In genomic region chr14:77299776-77300175, GRCh38 we compare ENCODE assay signal across 27 cellular contexts. TPM values are rescaled to one million over a fixed set of nuclear protein-coding genes. Genes with fewer than 3 reads are reported as not detected.
DNase-seq lines count a peak whose midpoint lies in the region; ATAC-seq, FAIRE-seq and TF ChIP-seq lines count a peak whose summit lies in the region.
"Had no signal": no experiment of that assay in that cellular context is flagged by ENCODE, and none has a peak within 500 bp of the region (broad histone marks: within the 10 kb centered on the region; RNA-seq: fewer than 3 reads in every experiment).

No MANE protein-coding gene starts in this region.

- intact Hi-C loops in right cardiac atrium (cut with DNase I) (loop anchor here in 1 of 4 donors (5.0 kb wide), 1 partner anchor 253 kb away; no protein-coding TSS in a partner anchor), cardiac septum (cut with DNase I) (loop anchor here (10.0 kb wide), 1 partner anchor 245 kb away; no protein-coding TSS in a partner anchor), endothelial cell of umbilical vein (cut with micrococcal nuclease) (loop anchor here (2.0 kb wide), 1 partner anchor 251 kb away; no protein-coding TSS in a partner anchor), ovary (cut with DNase I) (loop anchor here in 1 of 4 donors (10.0 kb wide), 1 partner anchor 255 kb away; no protein-coding TSS in a partner anchor)

- dilution Hi-C loops in endothelial cell of umbilical vein (cut with MboI; ENCODE audit: extremely low pct_ligation_motif_present, low sequenced_read_pairs) = no loop called here

- H3K27ac ChIP-seq in right cardiac atrium (ENCODE audit: low read length) = no peak overlapping the region
- H3K27ac ChIP-seq in endothelial cell of umbilical vein (ENCODE audit: insufficient read depth, low read depth, low read length) = no peak overlapping the region
- peak overlapping the region; percentile 74 to 84 for H3K27ac ChIP-seq in mucosa of rectum (ENCODE audit: low read depth in 2 of 2, low read length in 2 of 2)
- H3K27ac ChIP-seq in ovary = no peak overlapping the region
- H3K27ac ChIP-seq: GM23248, RWPE1, SK-N-MC had no signal

- WGBS in right cardiac atrium = 65% methylated on average over 4 of the region's 4 CpGs
- WGBS in ovary, 3 donors = 86 to 88% (median 88%) methylated on average over 4 of the region's 4 CpGs

- no peak overlapping the region for H2AFZ ChIP-seq in endothelial cell of umbilical vein (ENCODE audit: low read depth, low read length)
- H2AFZ ChIP-seq: GM23248 had no signal

- no peak for TF ChIP-seq EP300 in ovary (IDR thresholded peaks at IDR 0.05)

- no peak overlapping the region for H3K9ac ChIP-seq in endothelial cell of umbilical vein (replicated peaks; ENCODE audit: extremely low read depth, insufficient read depth, low read length)
- H3K9ac ChIP-seq in mucosa of rectum (ENCODE audit: low read depth in 1 of 2, low read length in 2 of 2) = no peak overlapping the region
- H3K9ac ChIP-seq: GM23248 had no signal

- TF ChIP-seq CTCF in endothelial cell of umbilical vein (IDR thresholded peaks at IDR 0.05; ENCODE audit: extremely low read depth in 1 of 2, insufficient read depth in 1 of 2, low read depth in 1 of 2, low read length in 2 of 2) (no peak), ovary (IDR thresholded peaks at IDR 0.05) (no peak)

- CTCF ChIA-PET in endothelial cell of umbilical vein (lab: Charles Lee) = interaction anchor here (2.2 to 12.7 kb wide), 2 partner anchors 15 to 148 kb away, joined by 10 to 515 read pairs; no protein-coding TSS in a partner anchor

- H3K36me3 ChIP-seq in endothelial cell of umbilical vein (ENCODE audit: control insufficient read depth in 2 of 2, extremely low read depth in 1 of 2, insufficient read depth in 2 of 2, low read length in 2 of 2) (no peaks in the 10 kb centered on the region), mucosa of rectum (ENCODE audit: control insufficient read depth in 2 of 2, insufficient read depth in 2 of 2, low read length in 2 of 2) (peaks cover 9 to 16% of the 10 kb centered on the region in 2 donors), ovary (no peaks in the 10 kb centered on the region)

- peak; percentile 63 to 80 for ATAC-seq in right cardiac atrium
- ATAC-seq: HepG2 had no signal

- no peak for TF ChIP-seq POLR2A in endothelial cell of umbilical vein (IDR thresholded peaks at IDR 0.05; ENCODE audit: low read depth, low read length)
- TF ChIP-seq POLR2A in ovary (IDR thresholded peaks at IDR 0.05) = no peak

- H3K4me1 ChIP-seq in right cardiac atrium (ENCODE audit: control insufficient read depth, insufficient read depth, low read length) (no peaks in the 10 kb centered on the region), endothelial cell of umbilical vein (ENCODE audit: control insufficient read depth, extremely low read depth, insufficient read depth, low read length) (peaks cover 29% of the 10 kb centered on the region), mucosa of rectum (ENCODE audit: control insufficient read depth in 2 of 2, insufficient read depth in 2 of 2, low read length in 2 of 2) (peaks cover 10 to 27% of the 10 kb centered on the region in 2 donors), ovary (ENCODE audit: insufficient read depth) (peaks cover 7% of the 10 kb centered on the region)

- POLR2A ChIA-PET in endothelial cell of umbilical vein (lab: Charles Lee) = no interaction called here

- H4K20me1 ChIP-seq in endothelial cell of umbilical vein (replicated peaks; ENCODE audit: control insufficient read depth, extremely low read depth, insufficient read depth, low read length) = no peaks in the 10 kb centered on the region

- BruUV-seq in endothelial cell of umbilical vein (replicated peaks; lab: Mats Ljungman, UMichigan) = no TSS peak

- H3K4me3 ChIP-seq in right cardiac atrium (ENCODE audit: low read length) = no peak overlapping the region
- no peak overlapping the region for H3K4me3 ChIP-seq in endothelial cell of umbilical vein (replicated peaks in 1 of 3; ENCODE audit: insufficient read depth in 1 of 3, low read depth in 1 of 3, low read length in 3 of 3)
- no peak overlapping the region for H3K4me3 ChIP-seq in mucosa of rectum (ENCODE audit: low read length in 2 of 2)
- H3K4me3 ChIP-seq in ovary = no peak overlapping the region
- H3K4me3 ChIP-seq: GM23248, SK-N-MC had no signal

- H3K27me3 ChIP-seq in right cardiac atrium (ENCODE audit: control insufficient read depth, insufficient read depth) = no peaks in the 10 kb centered on the region
- no peaks in the 10 kb centered on the region for H3K27me3 ChIP-seq in endothelial cell of umbilical vein (ENCODE audit: control insufficient read depth in 2 of 2, insufficient read depth in 2 of 2, low read length in 2 of 2)
- H3K27me3 ChIP-seq in mucosa of rectum (ENCODE audit: control insufficient read depth in 2 of 2, insufficient read depth in 2 of 2, low read length in 2 of 2) = no peaks in the 10 kb centered on the region
- no peaks in the 10 kb centered on the region for H3K27me3 ChIP-seq in ovary

- DNase-seq in right cardiac atrium (no peak), cardiac septum (ENCODE audit: low spot score) (no peak), endothelial cell of umbilical vein (ENCODE audit: low read depth, low spot score) (peak; percentile 60), ovary (no peak), hypothalamus (lab: John Stamatoyannopoulos, UW) (no peak), NCI-H1930 (lab: John Stamatoyannopoulos, UW) (no peak), T-helper 9 cell (no peak)
- DNase-seq: 8988T; CD4-positive, CD25-positive, alpha-beta regulatory T cell; GM23248; H7; Kasumi-1; NCI-H1092 treated with DMSO at 0.1 percent for 48 hours; NCI-H1436; NCI-H187 treated with DMSO at 0.1 percent for 48 hours; NCI-H2107; NCI-H524 treated with DMSO at 0.1 percent for 48 hours; SHP77 treated with DMSO at 0.1 percent for 48 hours had no signal

- FAIRE-seq in endothelial cell of umbilical vein (lab: Jason Lieb, UNC) = no peak
- FAIRE-seq: D721Med, HepG2 had no signal

- H3K9me3 ChIP-seq in right cardiac atrium (ENCODE audit: control insufficient read depth, low read length) (no peaks in the 10 kb centered on the region), endothelial cell of umbilical vein (replicated peaks; ENCODE audit: control insufficient read depth, insufficient read depth, low read length) (no peaks in the 10 kb centered on the region), mucosa of rectum (ENCODE audit: control insufficient read depth in 2 of 2, low read length in 2 of 2) (no peaks in the 10 kb centered on the region), ovary (no peaks in the 10 kb centered on the region)

- no peaks in the 10 kb centered on the region for H3K79me2 ChIP-seq in endothelial cell of umbilical vein (ENCODE audit: control insufficient read depth, insufficient read depth, low read length)

- no peak overlapping the region for H3K4me2 ChIP-seq in endothelial cell of umbilical vein (ENCODE audit: insufficient read depth, low read length)

- no peaks in the 10 kb centered on the region for H3K9me1 ChIP-seq in endothelial cell of umbilical vein (replicated peaks; ENCODE audit: control insufficient read depth, extremely low read depth, insufficient read depth, low read length)

TF ChIP-seq in endothelial cell of umbilical vein, 7 proteins besides CTCF, POLR2A, EP300 and RAD21:
- no peak for TF ChIP-seq FOS (IDR thresholded peaks at IDR 0.05; ENCODE audit: borderline replicate concordance, insufficient read depth, low read length)
- TF ChIP-seq, protein P1, sequence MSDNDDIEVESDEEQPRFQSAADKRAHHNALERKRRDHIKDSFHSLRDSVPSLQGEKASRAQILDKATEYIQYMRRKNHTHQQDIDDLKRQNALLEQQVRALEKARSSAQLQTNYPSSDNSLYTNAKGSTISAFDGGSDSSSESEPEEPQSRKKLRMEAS (IDR thresholded peaks at IDR 0.05; ENCODE audit: insufficient read depth, insufficient read length) = no peak

RNA-seq across cellular contexts. Expression of gene POMT2, which starts 20.9 kb away (rescaled TPM):
- total RNA-seq in right cardiac atrium (10 to 100 TPM; 15.2 to 21.9 (median 17.9) TPM), cardiac septum (19.9 TPM), endothelial cell of umbilical vein (43.2 and 48.2 TPM in 2 replicates), ovary (10 to 100 TPM; 10.8 to 31.7 (median 16.1) TPM)
- polyA plus RNA-seq in right cardiac atrium (8.3 TPM), endothelial cell of umbilical vein (19.5 and 22.4 TPM in 2 replicates), ovary (10 to 100 TPM in 1 of 2 donors, 1 to 10 TPM in 1; 6.7 to 35.3 TPM)
- 12.8 and 12.9 TPM in 2 replicates for polyA plus RNA-seq in endothelial cell of umbilical vein (2011; cell fraction: cytosol; rRNA removed)
- 78.2 and 83.4 TPM in 2 replicates for polyA plus RNA-seq in endothelial cell of umbilical vein (2011; cell fraction: nucleus; rRNA removed)
- polyA plus RNA-seq in endothelial cell of umbilical vein (2012) = 21.6 and 24.5 TPM in 2 replicates
- 31.2 and 52.8 TPM in 2 replicates for polyA minus RNA-seq in endothelial cell of umbilical vein
- polyA minus RNA-seq in endothelial cell of umbilical vein (2011; cell fraction: cytosol; rRNA and poly(A)+ RNA removed) = 10.1 TPM
- polyA minus RNA-seq in endothelial cell of umbilical vein (2011; cell fraction: nucleus; rRNA and poly(A)+ RNA removed) = 32.2 and 55.2 TPM in 2 replicates

RNA-seq across cellular contexts. Expression of gene GSTZ1, which starts 21.1 kb away (rescaled TPM):
- total RNA-seq in right cardiac atrium (1 to 10 TPM; 4.5 to 8.3 (median 5.8) TPM), cardiac septum (10.9 TPM), endothelial cell of umbilical vein (16.7 and 20.4 TPM in 2 replicates), ovary (10 to 100 TPM in 4 of 7 donors, 1 to 10 TPM in 3; 4.7 to 13.0 (median 10.5) TPM)
- polyA plus RNA-seq in right cardiac atrium (8.5 TPM), endothelial cell of umbilical vein (19.2 and 20.5 TPM in 2 replicates), ovary (10 to 100 TPM; 13.2 to 13.4 TPM)
- 23.3 and 24.5 TPM in 2 replicates for polyA plus RNA-seq in endothelial cell of umbilical vein (2011; cell fraction: cytosol; rRNA removed)
- 18.1 and 23.9 TPM in 2 replicates for polyA plus RNA-seq in endothelial cell of umbilical vein (2011; cell fraction: nucleus; rRNA removed)
- 13.9 and 15.7 TPM in 2 replicates for polyA plus RNA-seq in endothelial cell of umbilical vein (2012)
- 10.4 and 15.8 TPM in 2 replicates for polyA minus RNA-seq in endothelial cell of umbilical vein
- polyA minus RNA-seq in endothelial cell of umbilical vein (2011; cell fraction: cytosol; rRNA and poly(A)+ RNA removed) = 9.2 TPM
- polyA minus RNA-seq in endothelial cell of umbilical vein (2011; cell fraction: nucleus; rRNA and poly(A)+ RNA removed) = 17.9 and 18.2 TPM in 2 replicates

RNA-seq across cellular contexts. Expression of gene NGB, which starts 28.8 kb away (rescaled TPM):
- total RNA-seq in right cardiac atrium = not detected
- polyA plus RNA-seq in right cardiac atrium = not detected
- not detected for total RNA-seq in cardiac septum
- not detected in 2 replicates for total RNA-seq in endothelial cell of umbilical vein
- not detected in 2 replicates for polyA plus RNA-seq in endothelial cell of umbilical vein
- not detected in 2 replicates for polyA plus RNA-seq in endothelial cell of umbilical vein (2011; cell fraction: cytosol; rRNA removed)
- polyA plus RNA-seq in endothelial cell of umbilical vein (2011; cell fraction: nucleus; rRNA removed) = not detected in 2 replicates
- not detected in 2 replicates for polyA plus RNA-seq in endothelial cell of umbilical vein (2012)
- polyA minus RNA-seq in endothelial cell of umbilical vein = not detected in 2 replicates
- polyA minus RNA-seq in endothelial cell of umbilical vein (2011; cell fraction: cytosol; rRNA and poly(A)+ RNA removed) = not detected
- polyA minus RNA-seq in endothelial cell of umbilical vein (2011; cell fraction: nucleus; rRNA and poly(A)+ RNA removed) = not detected in 2 replicates
- total RNA-seq in ovary = under 1 TPM in 1 of 7 donors, not detected in 6; 0.11 TPM
- under 1 TPM in 1 of 2 donors, not detected in 1; 0.04 TPM for polyA plus RNA-seq in ovary
- total RNA-seq: CD4-positive, CD25-positive, alpha-beta regulatory T cell; Daoy; G401; GM23248; HepG2; HT-29; M059J had no signal
- polyA plus RNA-seq: CD4-positive, CD25-positive, alpha-beta regulatory T cell; GM23248 had no signal

Comparison
In these comparisons a context has a peak if more than half of its experiments do, and no peak if none do; other contexts are left out.
1. H3K27ac ChIP-seq: peak in mucosa of rectum (2 of 2); none in right cardiac atrium (single experiment), endothelial cell of umbilical vein (single experiment) and ovary (0 of 2).